22 cellular contexts compared by ENCODE assay signal in the genomic region with DNA sequence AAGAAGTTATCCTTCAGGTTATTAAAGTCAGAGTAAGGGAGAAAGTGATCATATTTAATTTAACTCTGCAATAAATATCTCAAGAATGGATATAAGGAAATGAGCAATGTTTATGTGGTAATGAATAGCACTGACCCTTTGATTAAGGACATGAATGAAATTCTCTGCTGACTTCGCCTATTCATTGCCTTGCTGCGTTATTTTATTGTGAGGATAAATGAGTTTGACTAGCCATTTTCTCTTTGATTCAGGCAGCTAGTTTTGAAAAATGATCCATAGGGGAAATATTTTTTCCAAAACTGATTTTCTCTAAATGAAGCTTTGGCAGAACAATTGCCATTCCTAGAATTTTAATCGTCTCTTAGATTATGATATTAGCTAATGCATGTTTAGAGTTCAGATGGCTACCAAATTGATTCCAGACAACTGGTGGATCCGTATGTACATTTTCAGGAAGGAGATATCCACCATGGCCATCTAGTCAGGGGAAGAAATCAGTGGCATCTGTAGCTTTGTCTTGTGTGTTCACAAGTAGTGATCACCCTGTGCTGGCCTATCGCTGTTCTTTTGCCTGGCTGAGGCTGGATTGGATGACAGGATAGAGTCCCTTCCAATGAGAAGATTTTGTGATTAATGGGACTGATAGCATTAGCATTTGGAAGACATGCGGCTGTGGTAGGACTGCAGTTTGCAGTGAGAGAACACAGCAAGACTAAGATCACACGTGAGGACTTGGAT.
DNase-seq lines count a peak whose midpoint lies in the region; ATAC-seq and TF ChIP-seq lines count a peak whose summit lies in the region.
"Had no signal": no experiment of that assay in that cellular context is flagged by ENCODE, and none has a peak within 500 bp of the region (broad histone marks: within the 10 kb centered on the region; RNA-seq: fewer than 3 reads in every experiment).

No MANE protein-coding gene starts in this region.

- intact Hi-C loops in aorta (cut with DNase I) = no loop called here

- DNase-seq in HCEC 1CT (peak; percentile 9), amniotic stem cell (lab: John Stamatoyannopoulos, UW) (peak; percentile 4), fibroblast of pulmonary artery (ENCODE audit: low read depth) (peak; percentile 29), aorta (no peak), DMS114 treated with DMSO at 0.1 percent for 48 hours (lab: John Stamatoyannopoulos, UW; ENCODE audit: unreplicated experiment) (no peak)
- no peak for DNase-seq in effector CD8-positive, alpha-beta T cell (lab: John Stamatoyannopoulos, UW)
- DNase-seq: activated CD4-positive, alpha-beta T cell treated with anti-CD3 and anti-CD28 coated beads, Interleukin-2, amount 50 U/mL, for 4 hours; activated CD4-positive, CD25-positive, alpha-beta regulatory T cell; activated CD8-positive, alpha-beta memory T cell treated with anti-CD3 and anti-CD28 coated beads, Interleukin-2, amount 50 U/mL, for 4 hours; AML-193; body of pancreas; CD8-positive, alpha-beta memory T cell; GDM1; head of caudate nucleus; NCI-H1092 treated with DMSO at 0.1 percent for 48 hours; NCI-H187 treated with DMSO at 0.1 percent for 48 hours; NCI-H2227 treated with DMSO at 0.1 percent for 48 hours; NCI-H748 treated with DMSO at 0.1 percent for 48 hours; stimulated activated CD8-positive, alpha-beta memory T cell treated with anti-CD3 and anti-CD28 coated beads, Interleukin-4, amount 100 ng/mL, for 48 hours; stomach had no signal

- no peaks in the 10 kb centered on the region for H3K9me3 ChIP-seq in aorta (ENCODE audit: control insufficient read depth, low read length)
- H3K9me3 ChIP-seq: body of pancreas, tibial nerve had no signal

- no peak overlapping the region for H3K27ac ChIP-seq in aorta (ENCODE audit: low read depth in 1 of 2, low read length in 2 of 2)
- H3K27ac ChIP-seq: body of pancreas, stomach, tibial nerve had no signal

- H3K4me3 ChIP-seq in fibroblast of pulmonary artery (replicated peaks; ENCODE audit: low read depth, low read length) = no peak overlapping the region
- H3K4me3 ChIP-seq in aorta (ENCODE audit: low read length in 2 of 2) = no peak overlapping the region
- H3K4me3 ChIP-seq: body of pancreas, stomach, tibial nerve had no signal

- peak; percentile 29 for ATAC-seq in aorta (ENCODE audit: low FRiP score)
- ATAC-seq in HG03460 (IDR thresholded peaks at IDR 0.05; ENCODE audit: unreplicated experiment) = no peak
- ATAC-seq: body of pancreas had no signal

- H3K36me3 ChIP-seq in aorta (ENCODE audit: control insufficient read depth in 1 of 2, insufficient read depth in 2 of 2, low read length in 1 of 2) = no peaks in the 10 kb centered on the region

- 85 to 87% methylated on average over 7 of the region's 7 CpGs for WGBS in aorta, 2 donors

- TF ChIP-seq CTCF in fibroblast of pulmonary artery (IDR thresholded peaks at IDR 0.05; ENCODE audit: low read length, missing control alignments) = no peak

- no peaks in the 10 kb centered on the region for H3K27me3 ChIP-seq in aorta (ENCODE audit: control insufficient read depth in 1 of 2, insufficient read depth in 2 of 2, low read length in 1 of 2)
- H3K27me3 ChIP-seq: body of pancreas, stomach, tibial nerve had no signal

- H3K4me1 ChIP-seq in aorta (ENCODE audit: control insufficient read depth in 1 of 2, insufficient read depth in 2 of 2, low read length in 2 of 2) = no peaks in the 10 kb centered on the region
- H3K4me1 ChIP-seq: body of pancreas, stomach had no signal

Comparison
In these comparisons a context has a peak if more than half of its experiments do, and no peak if none do; other contexts are left out.
1. DNase-seq: peak in HCEC 1CT (single experiment), amniotic stem cell (single experiment) and fibroblast of pulmonary artery (single experiment); none in aorta (0 of 2), DMS114 treated with DMSO at 0.1 percent for 48 hours (single experiment) and effector CD8-positive, alpha-beta T cell (single experiment).